In the genomic region with DNA sequence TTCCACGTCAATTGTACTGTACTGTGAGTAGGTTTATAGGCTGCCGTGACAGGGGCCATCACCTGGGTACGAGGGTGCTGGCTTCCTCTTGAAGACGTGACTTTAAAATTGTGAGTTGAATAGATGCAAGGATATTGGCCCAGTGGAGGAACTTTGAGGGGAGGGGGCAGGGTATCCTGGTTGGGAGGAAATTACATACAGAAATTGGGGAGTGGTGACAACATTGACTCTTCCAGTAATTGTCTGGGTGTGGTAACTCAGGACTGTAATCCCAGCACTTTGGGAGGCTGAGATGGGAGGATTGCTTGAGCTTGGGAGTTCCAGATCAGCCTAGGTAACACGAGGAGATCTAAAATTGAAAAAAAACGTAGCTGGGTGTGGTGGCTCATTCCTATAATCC, we compare ENCODE assay signal across 2 cellular contexts.
TF ChIP-seq lines count a peak whose summit lies in the region.

No MANE protein-coding gene starts in this region.

TF ChIP-seq in GM23338, 12 proteins besides CTCF, POLR2A, EP300 and RAD21 (continues in another document):
- TF ChIP-seq STAT1 (IDR thresholded peaks at IDR 0.05; ENCODE audit: unreplicated experiment) (no peak), JUNB (IDR thresholded peaks at IDR 0.05; ENCODE audit: unreplicated experiment) (no peak), CREB1 (CRISPR knock-in tag; IDR thresholded peaks at IDR 0.05; ENCODE audit: low read depth) (no peak), ZNF331 (CRISPR knock-in tag; IDR thresholded peaks at IDR 0.05; ENCODE audit: low read depth) (no peak), ZNF114 (CRISPR knock-in tag; IDR thresholded peaks at IDR 0.05) (no peak), EZH2 (IDR thresholded peaks at IDR 0.05; ENCODE audit: low read depth, unreplicated experiment) (no peak), NANOG (IDR thresholded peaks at IDR 0.05; ENCODE audit: borderline replicate concordance) (no peak), ZNF462 (CRISPR knock-in tag; IDR thresholded peaks at IDR 0.05) (no peak)
- TF ChIP-seq, protein P1, sequence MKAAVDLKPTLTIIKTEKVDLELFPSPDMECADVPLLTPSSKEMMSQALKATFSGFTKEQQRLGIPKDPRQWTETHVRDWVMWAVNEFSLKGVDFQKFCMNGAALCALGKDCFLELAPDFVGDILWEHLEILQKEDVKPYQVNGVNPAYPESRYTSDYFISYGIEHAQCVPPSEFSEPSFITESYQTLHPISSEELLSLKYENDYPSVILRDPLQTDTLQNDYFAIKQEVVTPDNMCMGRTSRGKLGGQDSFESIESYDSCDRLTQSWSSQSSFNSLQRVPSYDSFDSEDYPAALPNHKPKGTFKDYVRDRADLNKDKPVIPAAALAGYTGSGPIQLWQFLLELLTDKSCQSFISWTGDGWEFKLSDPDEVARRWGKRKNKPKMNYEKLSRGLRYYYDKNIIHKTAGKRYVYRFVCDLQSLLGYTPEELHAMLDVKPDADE (IDR thresholded peaks at IDR 0.05): no peak
- TF ChIP-seq, protein P2, sequence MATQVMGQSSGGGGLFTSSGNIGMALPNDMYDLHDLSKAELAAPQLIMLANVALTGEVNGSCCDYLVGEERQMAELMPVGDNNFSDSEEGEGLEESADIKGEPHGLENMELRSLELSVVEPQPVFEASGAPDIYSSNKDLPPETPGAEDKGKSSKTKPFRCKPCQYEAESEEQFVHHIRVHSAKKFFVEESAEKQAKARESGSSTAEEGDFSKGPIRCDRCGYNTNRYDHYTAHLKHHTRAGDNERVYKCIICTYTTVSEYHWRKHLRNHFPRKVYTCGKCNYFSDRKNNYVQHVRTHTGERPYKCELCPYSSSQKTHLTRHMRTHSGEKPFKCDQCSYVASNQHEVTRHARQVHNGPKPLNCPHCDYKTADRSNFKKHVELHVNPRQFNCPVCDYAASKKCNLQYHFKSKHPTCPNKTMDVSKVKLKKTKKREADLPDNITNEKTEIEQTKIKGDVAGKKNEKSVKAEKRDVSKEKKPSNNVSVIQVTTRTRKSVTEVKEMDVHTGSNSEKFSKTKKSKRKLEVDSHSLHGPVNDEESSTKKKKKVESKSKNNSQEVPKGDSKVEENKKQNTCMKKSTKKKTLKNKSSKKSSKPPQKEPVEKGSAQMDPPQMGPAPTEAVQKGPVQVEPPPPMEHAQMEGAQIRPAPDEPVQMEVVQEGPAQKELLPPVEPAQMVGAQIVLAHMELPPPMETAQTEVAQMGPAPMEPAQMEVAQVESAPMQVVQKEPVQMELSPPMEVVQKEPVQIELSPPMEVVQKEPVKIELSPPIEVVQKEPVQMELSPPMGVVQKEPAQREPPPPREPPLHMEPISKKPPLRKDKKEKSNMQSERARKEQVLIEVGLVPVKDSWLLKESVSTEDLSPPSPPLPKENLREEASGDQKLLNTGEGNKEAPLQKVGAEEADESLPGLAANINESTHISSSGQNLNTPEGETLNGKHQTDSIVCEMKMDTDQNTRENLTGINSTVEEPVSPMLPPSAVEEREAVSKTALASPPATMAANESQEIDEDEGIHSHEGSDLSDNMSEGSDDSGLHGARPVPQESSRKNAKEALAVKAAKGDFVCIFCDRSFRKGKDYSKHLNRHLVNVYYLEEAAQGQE (IDR thresholded peaks at IDR 0.05; ENCODE audit: unreplicated experiment): no peak

TF ChIP-seq in H1, 55 proteins besides CTCF, POLR2A, EP300 and RAD21:
- TF ChIP-seq SUZ12 (IDR thresholded peaks at IDR 0.05; ENCODE audit: low read length) (no peak), SAP30 (IDR thresholded peaks at IDR 0.05; ENCODE audit: insufficient read depth, insufficient replicate concordance, low read length) (no peak), SIRT6 (IDR thresholded peaks at IDR 0.05; ENCODE audit: low read length) (no peak), CBX8 (IDR thresholded peaks at IDR 0.05; ENCODE audit: borderline replicate concordance, low read depth, low read length) (no peak), YY1 (IDR thresholded peaks at IDR 0.05; ENCODE audit: low read depth, low read length) (no peak), USF2 (IDR thresholded peaks at IDR 0.05; ENCODE audit: low read length) (no peak), ATF3 (IDR thresholded peaks at IDR 0.05; ENCODE audit: insufficient read depth, low read depth, low read length) (no peak), EGR1 (IDR thresholded peaks at IDR 0.05; ENCODE audit: borderline replicate concordance, low read depth, low read length) (no peak), MAFK (IDR thresholded peaks at IDR 0.05; ENCODE audit: low read depth, low read length) (no peak), CTBP2 (IDR thresholded peaks at IDR 0.05; ENCODE audit: borderline replicate concordance, insufficient read depth, insufficient read length, low read length) (no peak), POU5F1 (IDR thresholded peaks at IDR 0.05; ENCODE audit: low read depth, low read length) (no peak), NRF1 (IDR thresholded peaks at IDR 0.05; ENCODE audit: low read depth, low read length) (no peak), KDM5A (IDR thresholded peaks at IDR 0.05; ENCODE audit: low read length) (no peak), BCL11A (IDR thresholded peaks at IDR 0.05; ENCODE audit: low read depth in 2 of 2, low read length in 2 of 2) (no peak), EZH2 (IDR thresholded peaks at IDR 0.05; ENCODE audit: low read depth, low read length, severe bottlenecking) (no peak), TAF1 (IDR thresholded peaks at IDR 0.05; ENCODE audit: low read depth, low read length) (no peak), CREB1 (IDR thresholded peaks at IDR 0.05) (no peak)
- TF ChIP-seq, protein P3, sequence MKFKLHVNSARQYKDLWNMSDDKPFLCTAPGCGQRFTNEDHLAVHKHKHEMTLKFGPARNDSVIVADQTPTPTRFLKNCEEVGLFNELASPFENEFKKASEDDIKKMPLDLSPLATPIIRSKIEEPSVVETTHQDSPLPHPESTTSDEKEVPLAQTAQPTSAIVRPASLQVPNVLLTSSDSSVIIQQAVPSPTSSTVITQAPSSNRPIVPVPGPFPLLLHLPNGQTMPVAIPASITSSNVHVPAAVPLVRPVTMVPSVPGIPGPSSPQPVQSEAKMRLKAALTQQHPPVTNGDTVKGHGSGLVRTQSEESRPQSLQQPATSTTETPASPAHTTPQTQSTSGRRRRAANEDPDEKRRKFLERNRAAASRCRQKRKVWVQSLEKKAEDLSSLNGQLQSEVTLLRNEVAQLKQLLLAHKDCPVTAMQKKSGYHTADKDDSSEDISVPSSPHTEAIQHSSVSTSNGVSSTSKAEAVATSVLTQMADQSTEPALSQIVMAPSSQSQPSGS (IDR thresholded peaks at IDR 0.05; ENCODE audit: low read length): no peak
